Comparison of ENCODE assay signal across 1 cellular context in the genomic region with DNA sequence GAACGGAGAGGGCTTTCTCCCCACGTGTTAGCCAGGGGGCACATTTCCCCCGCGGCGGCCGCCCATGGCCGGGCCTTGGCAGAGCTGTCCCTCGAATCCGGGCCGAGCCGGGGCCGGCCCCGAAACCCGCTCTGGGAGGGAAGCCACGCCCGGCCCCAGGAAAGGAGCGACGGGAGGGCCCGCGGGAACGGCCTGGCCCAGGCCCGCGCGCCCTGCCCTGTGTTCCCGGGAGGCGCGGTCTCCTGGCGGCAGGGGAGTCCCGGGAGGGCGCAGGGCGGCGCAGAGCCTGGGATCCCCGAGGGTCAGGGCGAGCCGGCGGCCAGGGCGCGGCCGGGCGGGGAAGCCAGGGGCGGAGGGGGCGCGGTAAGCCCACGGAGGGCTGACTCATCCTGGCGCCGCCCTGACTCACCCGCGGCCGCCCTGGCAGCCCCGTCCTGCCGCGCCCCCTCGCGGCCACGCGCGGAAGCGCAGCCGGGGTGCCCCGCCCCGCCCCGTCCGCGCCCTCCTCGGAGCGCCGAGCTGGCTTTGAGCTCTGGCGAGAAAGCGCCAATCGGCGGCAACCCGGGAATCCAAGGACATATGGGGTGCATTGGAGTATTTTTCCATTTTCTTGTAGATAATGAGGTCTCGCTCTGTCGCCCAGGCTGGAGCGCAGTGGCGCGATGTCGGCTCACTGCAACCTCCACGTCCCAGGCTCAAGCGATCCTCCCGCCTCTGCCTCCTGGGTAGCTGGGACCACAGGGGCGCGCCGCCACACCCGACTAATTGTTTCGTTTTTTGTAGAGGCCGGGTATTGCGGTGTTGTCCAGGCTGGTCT.
TF ChIP-seq lines count a peak whose summit lies in the region.

No MANE protein-coding gene starts in this region.

TF ChIP-seq in H1, 55 proteins besides CTCF, POLR2A, EP300 and RAD21 (continued from another document):
- TF ChIP-seq TEAD4 (IDR thresholded peaks at IDR 0.05; ENCODE audit: low read depth, low read length), result no peak; the same call in 1 of the 2 replicates
- no peak; the same call in 1 of the 2 replicates for TF ChIP-seq YY1 (IDR thresholded peaks at IDR 0.05; ENCODE audit: low read depth, low read length)
- TF ChIP-seq CREB1 (IDR thresholded peaks at IDR 0.05), result peak; percentile 77
- TF ChIP-seq RXRA (IDR thresholded peaks at IDR 0.05; ENCODE audit: insufficient read depth, low read depth, low read length), result no peak
- no peak for TF ChIP-seq EGR1 (IDR thresholded peaks at IDR 0.05; ENCODE audit: borderline replicate concordance, low read depth, low read length)
- TF ChIP-seq POLR2AphosphoS5 (IDR thresholded peaks at IDR 0.05; ENCODE audit: low read depth, low read length), result no peak
- TF ChIP-seq, protein P1, sequence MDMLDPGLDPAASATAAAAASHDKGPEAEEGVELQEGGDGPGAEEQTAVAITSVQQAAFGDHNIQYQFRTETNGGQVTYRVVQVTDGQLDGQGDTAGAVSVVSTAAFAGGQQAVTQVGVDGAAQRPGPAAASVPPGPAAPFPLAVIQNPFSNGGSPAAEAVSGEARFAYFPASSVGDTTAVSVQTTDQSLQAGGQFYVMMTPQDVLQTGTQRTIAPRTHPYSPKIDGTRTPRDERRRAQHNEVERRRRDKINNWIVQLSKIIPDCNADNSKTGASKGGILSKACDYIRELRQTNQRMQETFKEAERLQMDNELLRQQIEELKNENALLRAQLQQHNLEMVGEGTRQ (IDR thresholded peaks at IDR 0.05; ENCODE audit: low read length), result no peak
- TF ChIP-seq ZNF274 (IDR thresholded peaks at IDR 0.05; ENCODE audit: borderline replicate concordance, extremely low read depth, low read length), result no peak
- TF ChIP-seq NANOG (IDR thresholded peaks at IDR 0.05; ENCODE audit: insufficient read depth, low read depth, low read length, poor library complexity, severe bottlenecking), result no peak
- peak; percentile 57 for TF ChIP-seq PHF8 (conservative IDR thresholded peaks at IDR 0.05; ENCODE audit: low read depth, low read length)
- TF ChIP-seq, protein P2, sequence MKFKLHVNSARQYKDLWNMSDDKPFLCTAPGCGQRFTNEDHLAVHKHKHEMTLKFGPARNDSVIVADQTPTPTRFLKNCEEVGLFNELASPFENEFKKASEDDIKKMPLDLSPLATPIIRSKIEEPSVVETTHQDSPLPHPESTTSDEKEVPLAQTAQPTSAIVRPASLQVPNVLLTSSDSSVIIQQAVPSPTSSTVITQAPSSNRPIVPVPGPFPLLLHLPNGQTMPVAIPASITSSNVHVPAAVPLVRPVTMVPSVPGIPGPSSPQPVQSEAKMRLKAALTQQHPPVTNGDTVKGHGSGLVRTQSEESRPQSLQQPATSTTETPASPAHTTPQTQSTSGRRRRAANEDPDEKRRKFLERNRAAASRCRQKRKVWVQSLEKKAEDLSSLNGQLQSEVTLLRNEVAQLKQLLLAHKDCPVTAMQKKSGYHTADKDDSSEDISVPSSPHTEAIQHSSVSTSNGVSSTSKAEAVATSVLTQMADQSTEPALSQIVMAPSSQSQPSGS (IDR thresholded peaks at IDR 0.05; ENCODE audit: low read length), result no peak
- no peak for TF ChIP-seq SP2 (IDR thresholded peaks at IDR 0.05; ENCODE audit: low read length)
- TF ChIP-seq CBX8 (IDR thresholded peaks at IDR 0.05; ENCODE audit: borderline replicate concordance, low read depth, low read length), result no peak
- TF ChIP-seq NRF1 (IDR thresholded peaks at IDR 0.05; ENCODE audit: low read depth, low read length), result no peak
- TF ChIP-seq CTBP2 (IDR thresholded peaks at IDR 0.05; ENCODE audit: borderline replicate concordance, insufficient read depth, insufficient read length, low read length), result no peak
- 0 out of 2 replicates have a peak, but pooled peaks have one; percentile 42 for TF ChIP-seq TAF1 (IDR thresholded peaks at IDR 0.05; ENCODE audit: low read depth, low read length)
- no peak for TF ChIP-seq SUZ12 (IDR thresholded peaks at IDR 0.05; ENCODE audit: low read length)
- TF ChIP-seq TCF12 (IDR thresholded peaks at IDR 0.05; ENCODE audit: low read depth, low read length), result no peak
- TF ChIP-seq, protein P3, sequence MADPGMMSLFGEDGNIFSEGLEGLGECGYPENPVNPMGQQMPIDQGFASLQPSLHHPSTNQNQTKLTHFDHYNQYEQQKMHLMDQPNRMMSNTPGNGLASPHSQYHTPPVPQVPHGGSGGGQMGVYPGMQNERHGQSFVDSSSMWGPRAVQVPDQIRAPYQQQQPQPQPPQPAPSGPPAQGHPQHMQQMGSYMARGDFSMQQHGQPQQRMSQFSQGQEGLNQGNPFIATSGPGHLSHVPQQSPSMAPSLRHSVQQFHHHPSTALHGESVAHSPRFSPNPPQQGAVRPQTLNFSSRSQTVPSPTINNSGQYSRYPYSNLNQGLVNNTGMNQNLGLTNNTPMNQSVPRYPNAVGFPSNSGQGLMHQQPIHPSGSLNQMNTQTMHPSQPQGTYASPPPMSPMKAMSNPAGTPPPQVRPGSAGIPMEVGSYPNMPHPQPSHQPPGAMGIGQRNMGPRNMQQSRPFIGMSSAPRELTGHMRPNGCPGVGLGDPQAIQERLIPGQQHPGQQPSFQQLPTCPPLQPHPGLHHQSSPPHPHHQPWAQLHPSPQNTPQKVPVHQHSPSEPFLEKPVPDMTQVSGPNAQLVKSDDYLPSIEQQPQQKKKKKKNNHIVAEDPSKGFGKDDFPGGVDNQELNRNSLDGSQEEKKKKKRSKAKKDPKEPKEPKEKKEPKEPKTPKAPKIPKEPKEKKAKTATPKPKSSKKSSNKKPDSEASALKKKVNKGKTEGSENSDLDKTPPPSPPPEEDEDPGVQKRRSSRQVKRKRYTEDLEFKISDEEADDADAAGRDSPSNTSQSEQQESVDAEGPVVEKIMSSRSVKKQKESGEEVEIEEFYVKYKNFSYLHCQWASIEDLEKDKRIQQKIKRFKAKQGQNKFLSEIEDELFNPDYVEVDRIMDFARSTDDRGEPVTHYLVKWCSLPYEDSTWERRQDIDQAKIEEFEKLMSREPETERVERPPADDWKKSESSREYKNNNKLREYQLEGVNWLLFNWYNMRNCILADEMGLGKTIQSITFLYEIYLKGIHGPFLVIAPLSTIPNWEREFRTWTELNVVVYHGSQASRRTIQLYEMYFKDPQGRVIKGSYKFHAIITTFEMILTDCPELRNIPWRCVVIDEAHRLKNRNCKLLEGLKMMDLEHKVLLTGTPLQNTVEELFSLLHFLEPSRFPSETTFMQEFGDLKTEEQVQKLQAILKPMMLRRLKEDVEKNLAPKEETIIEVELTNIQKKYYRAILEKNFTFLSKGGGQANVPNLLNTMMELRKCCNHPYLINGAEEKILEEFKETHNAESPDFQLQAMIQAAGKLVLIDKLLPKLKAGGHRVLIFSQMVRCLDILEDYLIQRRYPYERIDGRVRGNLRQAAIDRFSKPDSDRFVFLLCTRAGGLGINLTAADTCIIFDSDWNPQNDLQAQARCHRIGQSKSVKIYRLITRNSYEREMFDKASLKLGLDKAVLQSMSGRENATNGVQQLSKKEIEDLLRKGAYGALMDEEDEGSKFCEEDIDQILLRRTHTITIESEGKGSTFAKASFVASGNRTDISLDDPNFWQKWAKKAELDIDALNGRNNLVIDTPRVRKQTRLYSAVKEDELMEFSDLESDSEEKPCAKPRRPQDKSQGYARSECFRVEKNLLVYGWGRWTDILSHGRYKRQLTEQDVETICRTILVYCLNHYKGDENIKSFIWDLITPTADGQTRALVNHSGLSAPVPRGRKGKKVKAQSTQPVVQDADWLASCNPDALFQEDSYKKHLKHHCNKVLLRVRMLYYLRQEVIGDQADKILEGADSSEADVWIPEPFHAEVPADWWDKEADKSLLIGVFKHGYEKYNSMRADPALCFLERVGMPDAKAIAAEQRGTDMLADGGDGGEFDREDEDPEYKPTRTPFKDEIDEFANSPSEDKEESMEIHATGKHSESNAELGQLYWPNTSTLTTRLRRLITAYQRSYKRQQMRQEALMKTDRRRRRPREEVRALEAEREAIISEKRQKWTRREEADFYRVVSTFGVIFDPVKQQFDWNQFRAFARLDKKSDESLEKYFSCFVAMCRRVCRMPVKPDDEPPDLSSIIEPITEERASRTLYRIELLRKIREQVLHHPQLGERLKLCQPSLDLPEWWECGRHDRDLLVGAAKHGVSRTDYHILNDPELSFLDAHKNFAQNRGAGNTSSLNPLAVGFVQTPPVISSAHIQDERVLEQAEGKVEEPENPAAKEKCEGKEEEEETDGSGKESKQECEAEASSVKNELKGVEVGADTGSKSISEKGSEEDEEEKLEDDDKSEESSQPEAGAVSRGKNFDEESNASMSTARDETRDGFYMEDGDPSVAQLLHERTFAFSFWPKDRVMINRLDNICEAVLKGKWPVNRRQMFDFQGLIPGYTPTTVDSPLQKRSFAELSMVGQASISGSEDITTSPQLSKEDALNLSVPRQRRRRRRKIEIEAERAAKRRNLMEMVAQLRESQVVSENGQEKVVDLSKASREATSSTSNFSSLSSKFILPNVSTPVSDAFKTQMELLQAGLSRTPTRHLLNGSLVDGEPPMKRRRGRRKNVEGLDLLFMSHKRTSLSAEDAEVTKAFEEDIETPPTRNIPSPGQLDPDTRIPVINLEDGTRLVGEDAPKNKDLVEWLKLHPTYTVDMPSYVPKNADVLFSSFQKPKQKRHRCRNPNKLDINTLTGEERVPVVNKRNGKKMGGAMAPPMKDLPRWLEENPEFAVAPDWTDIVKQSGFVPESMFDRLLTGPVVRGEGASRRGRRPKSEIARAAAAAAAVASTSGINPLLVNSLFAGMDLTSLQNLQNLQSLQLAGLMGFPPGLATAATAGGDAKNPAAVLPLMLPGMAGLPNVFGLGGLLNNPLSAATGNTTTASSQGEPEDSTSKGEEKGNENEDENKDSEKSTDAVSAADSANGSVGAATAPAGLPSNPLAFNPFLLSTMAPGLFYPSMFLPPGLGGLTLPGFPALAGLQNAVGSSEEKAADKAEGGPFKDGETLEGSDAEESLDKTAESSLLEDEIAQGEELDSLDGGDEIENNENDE (IDR thresholded peaks at IDR 0.05; ENCODE audit: insufficient replicate concordance, low read length), result no peak
- TF ChIP-seq KDM1A (IDR thresholded peaks at IDR 0.05; ENCODE audit: borderline replicate concordance, low read length), result no peak
- TF ChIP-seq JUND (IDR thresholded peaks at IDR 0.05; ENCODE audit: low read length), result peak; percentile 91
- TF ChIP-seq ASH2L (IDR thresholded peaks at IDR 0.05; ENCODE audit: low read length), result no peak
- no peak for TF ChIP-seq POU5F1 (IDR thresholded peaks at IDR 0.05; ENCODE audit: low read depth, low read length)
- TF ChIP-seq SAP30 (IDR thresholded peaks at IDR 0.05; ENCODE audit: insufficient read depth, insufficient replicate concordance, low read length), result no peak
- no peak for TF ChIP-seq KDM5A (IDR thresholded peaks at IDR 0.05; ENCODE audit: low read length)
- TF ChIP-seq MAFK (IDR thresholded peaks at IDR 0.05; ENCODE audit: low read depth, low read length), result peak; percentile 70; the same call in 1 of the 2 replicates
- TF ChIP-seq, protein P4, sequence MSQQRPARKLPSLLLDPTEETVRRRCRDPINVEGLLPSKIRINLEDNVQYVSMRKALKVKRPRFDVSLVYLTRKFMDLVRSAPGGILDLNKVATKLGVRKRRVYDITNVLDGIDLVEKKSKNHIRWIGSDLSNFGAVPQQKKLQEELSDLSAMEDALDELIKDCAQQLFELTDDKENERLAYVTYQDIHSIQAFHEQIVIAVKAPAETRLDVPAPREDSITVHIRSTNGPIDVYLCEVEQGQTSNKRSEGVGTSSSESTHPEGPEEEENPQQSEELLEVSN (IDR thresholded peaks at IDR 0.05), result peak; percentile 54
- TF ChIP-seq SRF (IDR thresholded peaks at IDR 0.05; ENCODE audit: low read depth, low read length), result no peak
- TF ChIP-seq GABPA (IDR thresholded peaks at IDR 0.05; ENCODE audit: borderline replicate concordance, insufficient read depth, low read length), result no peak
- TF ChIP-seq SIX5 (IDR thresholded peaks at IDR 0.05; ENCODE audit: low read depth, low read length), result no peak
- TF ChIP-seq SP4 (IDR thresholded peaks at IDR 0.05; ENCODE audit: low read length), result no peak
- no peak for TF ChIP-seq FOSL1 (IDR thresholded peaks at IDR 0.05; ENCODE audit: insufficient read depth, low read depth, low read length)
- TF ChIP-seq GTF2F1 (IDR thresholded peaks at IDR 0.05; ENCODE audit: borderline replicate concordance, low read depth, low read length), result no peak
- no peak for TF ChIP-seq CEBPB (IDR thresholded peaks at IDR 0.05; ENCODE audit: low read depth, low read length)
- peak; percentile 82; the same call in 1 of the 2 replicates for TF ChIP-seq RBBP5 (IDR thresholded peaks at IDR 0.05; ENCODE audit: borderline replicate concordance, low read depth, low read length)
- TF ChIP-seq CHD2 (IDR thresholded peaks at IDR 0.05; ENCODE audit: low read length), result no peak
- TF ChIP-seq BCL11A (IDR thresholded peaks at IDR 0.05; ENCODE audit: low read depth in 2 of 2, low read length in 2 of 2), result no peak
- no peak for TF ChIP-seq HDAC2 (IDR thresholded peaks at IDR 0.05; ENCODE audit: borderline replicate concordance in 1 of 2, low read depth in 2 of 2, low read length in 2 of 2)
- TF ChIP-seq KDM4A (IDR thresholded peaks at IDR 0.05; ENCODE audit: low read depth, low read length, severe bottlenecking), result peak; percentile 60
- TF ChIP-seq, protein P5, sequence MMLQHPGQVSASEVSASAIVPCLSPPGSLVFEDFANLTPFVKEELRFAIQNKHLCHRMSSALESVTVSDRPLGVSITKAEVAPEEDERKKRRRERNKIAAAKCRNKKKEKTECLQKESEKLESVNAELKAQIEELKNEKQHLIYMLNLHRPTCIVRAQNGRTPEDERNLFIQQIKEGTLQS (IDR thresholded peaks at IDR 0.05; ENCODE audit: insufficient read depth, low read depth, low read length), result no peak
- TF ChIP-seq BACH1 (IDR thresholded peaks at IDR 0.05; ENCODE audit: low read length), result peak; percentile 94
- TF ChIP-seq HDAC6 (IDR thresholded peaks at IDR 0.05; ENCODE audit: low read depth, low read length), result no peak
- TF ChIP-seq BRCA1 (IDR thresholded peaks at IDR 0.05; ENCODE audit: low read depth, low read length), result no peak
- TF ChIP-seq SIN3A (conservative IDR thresholded peaks at IDR 0.05 in 1 of 2, IDR thresholded peaks at IDR 0.05 in 1 of 2; ENCODE audit: low read depth in 1 of 2, low read length in 2 of 2), result peak in 1 of 2 experiments; percentile 32; a peak in 1 of 4 replicates
- no peak for TF ChIP-seq RNF2 (IDR thresholded peaks at IDR 0.05; ENCODE audit: borderline replicate concordance, low read depth, low read length, missing control alignments, poor library complexity, severe bottlenecking)
- no peak for TF ChIP-seq CHD1 (IDR thresholded peaks at IDR 0.05; ENCODE audit: low read depth, low read length)
TF ChIP-seq in H1: peak in this region for 11.
